8 cellular contexts compared by ENCODE assay signal in the genomic region with DNA sequence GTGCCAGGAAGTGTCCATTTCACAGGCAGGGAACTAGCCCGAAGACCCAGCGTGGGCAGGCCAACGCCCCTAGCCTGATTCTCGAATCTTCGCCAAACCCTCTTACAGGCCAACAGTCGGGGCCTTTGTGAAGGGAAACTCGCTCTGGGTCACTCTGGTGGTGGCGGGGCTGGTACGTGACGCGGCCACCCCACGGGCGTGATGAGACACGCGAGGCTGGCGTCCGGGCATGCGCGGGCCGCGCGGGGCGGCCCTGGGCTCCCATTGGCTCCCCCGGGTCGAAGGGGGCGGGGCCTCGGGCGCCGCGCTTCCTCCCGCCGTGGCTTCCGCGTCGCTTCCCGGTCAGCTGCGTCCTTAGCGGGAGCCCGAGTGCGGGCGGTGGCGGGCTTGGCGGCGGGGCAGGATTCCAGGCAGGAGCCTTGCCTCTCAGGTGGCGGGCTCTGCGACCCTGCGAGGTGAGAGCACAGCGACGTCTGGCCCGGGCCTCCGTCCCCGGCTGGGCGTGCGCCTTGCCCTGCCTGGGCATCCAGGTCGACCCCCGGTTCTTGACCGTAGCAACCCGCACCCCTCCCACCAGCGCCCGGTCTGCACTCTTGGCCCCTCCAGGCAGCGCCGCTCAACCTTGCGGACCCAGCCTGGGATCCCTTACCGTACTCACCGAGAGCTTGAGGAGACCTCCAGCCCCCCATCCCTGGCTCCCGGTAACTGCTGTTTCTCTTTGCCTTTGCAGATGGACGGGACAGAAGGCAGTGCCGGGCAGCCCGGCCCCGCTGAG.
A peak's percentile ranks its signal among the peaks of the same experiment; 100 is the strongest.
DNase-seq lines count a peak whose midpoint lies in the region; TF ChIP-seq lines count a peak whose summit lies in the region.

A gene with protein sequence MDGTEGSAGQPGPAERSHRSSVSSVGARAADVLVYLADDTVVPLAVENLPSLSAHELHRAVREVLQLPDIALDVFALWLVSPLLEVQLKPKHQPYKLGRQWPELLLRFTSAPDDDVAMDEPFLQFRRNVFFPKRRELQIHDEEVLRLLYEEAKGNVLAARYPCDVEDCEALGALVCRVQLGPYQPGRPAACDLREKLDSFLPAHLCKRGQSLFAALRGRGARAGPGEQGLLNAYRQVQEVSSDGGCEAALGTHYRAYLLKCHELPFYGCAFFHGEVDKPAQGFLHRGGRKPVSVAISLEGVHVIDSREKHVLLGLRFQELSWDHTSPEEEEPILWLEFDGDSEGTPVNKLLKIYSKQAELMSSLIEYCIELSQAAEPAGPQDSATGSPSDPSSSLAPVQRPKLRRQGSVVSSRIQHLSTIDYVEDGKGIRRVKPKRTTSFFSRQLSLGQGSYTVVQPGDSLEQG (plus strand): TSS at position 331 of the 775 bp plus-strand sequence. CDS start 400 bp downstream, at position 731.

- H3K36me3 ChIP-seq in MM.1S (replicated peaks; ENCODE audit: insufficient read depth, low read length) (no peaks in the 10 kb centered on the region), SK-N-MC (ENCODE audit: insufficient read depth, low read length) (no peaks in the 10 kb centered on the region; the same call in 1 of the 2 replicates), neuron (ENCODE audit: insufficient read depth, low read length) (no peaks in the 10 kb centered on the region), stomach smooth muscle (ENCODE audit: control insufficient read depth in 2 of 2, insufficient read depth in 2 of 2, low read length in 2 of 2) (peaks cover 5 to 8% of the 10 kb centered on the region in 2 donors)

- H3K4me2 ChIP-seq in MM.1S (ENCODE audit: low read depth, low read length) = peak within 1 kb of the TSS; percentile 89

- H3K27ac ChIP-seq in MM.1S (ENCODE audit: low read length) = peak within 1 kb of the TSS; percentile 25; the same call in 1 of the 2 replicates
- H3K27ac ChIP-seq in SK-N-MC = peak within 1 kb of the TSS; percentile 77; the same call in 1 of the 2 replicates
- peak within 1 kb of the TSS; percentile 99 for H3K27ac ChIP-seq in stomach smooth muscle (ENCODE audit: low read length)

- H3K79me2 ChIP-seq in MM.1S (ENCODE audit: low read length) = peaks cover 48% of the 10 kb centered on the region

- H3K27me3 ChIP-seq in MM.1S (replicated peaks; ENCODE audit: insufficient read depth, low read length) = no peaks in the 10 kb centered on the region
- H3K27me3 ChIP-seq in neuron (ENCODE audit: insufficient read depth, low read length) = no peaks in the 10 kb centered on the region
- no peaks in the 10 kb centered on the region for H3K27me3 ChIP-seq in stomach smooth muscle (ENCODE audit: control insufficient read depth in 1 of 2, insufficient read depth in 2 of 2, low read length in 2 of 2)

- H3K9ac ChIP-seq in MM.1S (ENCODE audit: low read length) (peak within 1 kb of the TSS; percentile 84), SK-N-MC (ENCODE audit: insufficient read length) (peak within 1 kb of the TSS; percentile 92), stomach smooth muscle (ENCODE audit: low read length in 2 of 2) (peak within 1 kb of the TSS; percentile 81 to 87)

- H3K9me3 ChIP-seq in MM.1S (replicated peaks; ENCODE audit: insufficient read depth, low read length) (no peaks in the 10 kb centered on the region), SK-N-MC (ENCODE audit: low read depth, low read length) (no peaks in the 10 kb centered on the region), neuron (ENCODE audit: low read length) (no peaks in the 10 kb centered on the region), stomach smooth muscle (ENCODE audit: control insufficient read depth in 2 of 2, low read length in 2 of 2) (no peaks in the 10 kb centered on the region)

- peak within 1 kb of the TSS; percentile 70 for H2AFZ ChIP-seq in MM.1S (ENCODE audit: low read length)
- H2AFZ ChIP-seq in neuron (ENCODE audit: low read depth, low read length) = peak within 1 kb of the TSS; percentile 77

- H3K4me3 ChIP-seq in MM.1S (ENCODE audit: low read length) = peak within 1 kb of the TSS; percentile 94
- H3K4me3 ChIP-seq in SK-N-MC = peak within 1 kb of the TSS; percentile 93
- peak within 1 kb of the TSS; percentile 82 for H3K4me3 ChIP-seq in neuron (ENCODE audit: low read length)
- H3K4me3 ChIP-seq in stomach smooth muscle (ENCODE audit: low read length in 2 of 2) = peak within 1 kb of the TSS; percentile 70 to 90

- H3K9me2 ChIP-seq in MM.1S (replicated peaks; ENCODE audit: insufficient read depth, low read length) = no peaks in the 10 kb centered on the region

- peak; percentile 97 for DNase-seq in AG08396 (ENCODE audit: low spot score)
- DNase-seq in GM19238 (ENCODE audit: insufficient read length, low spot score) = peak; percentile 93
- DNase-seq in MM.1S = peak; percentile 82
- DNase-seq in SK-N-MC (ENCODE audit: low read depth, low spot score) = no peak
- peak; percentile 88 for DNase-seq in activated naive CD4-positive, alpha-beta T cell treated with Interleukin-2 at 50 U/mL for 16 hours
- peak; percentile 77 for DNase-seq in foreskin melanocyte

- H4K20me1 ChIP-seq in MM.1S (ENCODE audit: insufficient read depth, low read length) = no peaks in the 10 kb centered on the region

- TF ChIP-seq CTCF in MM.1S (IDR thresholded peaks at IDR 0.05; ENCODE audit: low read length) = no peak

- peaks cover 42% of the 10 kb centered on the region for H3F3A ChIP-seq in MM.1S (ENCODE audit: insufficient read depth, low read length)

- H3K4me1 ChIP-seq in MM.1S (ENCODE audit: low read length) (peaks cover 30% of the 10 kb centered on the region), neuron (ENCODE audit: insufficient read depth, low read length) (peaks cover 25% of the 10 kb centered on the region), stomach smooth muscle (ENCODE audit: control insufficient read depth, insufficient read depth, low read length) (peaks cover 68% of the 10 kb centered on the region)

Comparison
In these comparisons a context has a peak if more than half of its experiments do, and no peak if none do; other contexts are left out.
1. H3K27ac ChIP-seq: peak in every context shown above with its lines; median percentile 99 in stomach smooth muscle; 77 in SK-N-MC; 25 in MM.1S.